Comparison of ENCODE assay signal across 15 cellular contexts in genomic region chr16:15993541-15993940, GRCh38. TPM values are rescaled to one million over a fixed set of nuclear protein-coding genes. Genes with fewer than 3 reads are reported as not detected.
DNase-seq lines count a peak whose midpoint lies in the region; ATAC-seq and TF ChIP-seq lines count a peak whose summit lies in the region.
"Had no signal": no experiment of that assay in that cellular context is flagged by ENCODE, and none has a peak within 500 bp of the region (broad histone marks: within the 10 kb centered on the region; RNA-seq: fewer than 3 reads in every experiment).

No MANE protein-coding gene starts in this region.

- no peaks in the 10 kb centered on the region for H4K20me1 ChIP-seq in fibroblast of lung (ENCODE audit: control insufficient read depth, extremely low read depth, insufficient read depth, low read length)

- CTCF ChIA-PET in RWPE1 (lab: Yijun Ruan, JAX), result interaction anchor here (0.6 kb wide), 2 partner anchors 48 to 237 kb away, joined by 3 to 5 read pairs; no protein-coding TSS in a partner anchor

- H3K27ac Mint-ChIP-seq in activated T-cell treated with anti-CD3 and anti-CD28 coated beads, Interleukin-2, amount 50 U/mL, for 72 hours, result peak overlapping the region; percentile 14

- H3K36me3 Mint-ChIP-seq in activated T-cell treated with anti-CD3 and anti-CD28 coated beads, Interleukin-2, amount 50 U/mL, for 72 hours (ENCODE audit: insufficient read depth in 2 of 2), result peaks cover 4 to 7% of the 10 kb centered on the region in 2 donors

- H3K4me3 Mint-ChIP-seq in activated T-cell treated with anti-CD3 and anti-CD28 coated beads, Interleukin-2, amount 50 U/mL, for 72 hours, result no peak overlapping the region
- H3K4me3 Mint-ChIP-seq: CD8-positive, alpha-beta memory T cell had no signal

- no peaks in the 10 kb centered on the region for H3K27me3 Mint-ChIP-seq in activated T-cell treated with anti-CD3 and anti-CD28 coated beads, Interleukin-2, amount 50 U/mL, for 72 hours (ENCODE audit: low read depth)
- H3K27me3 Mint-ChIP-seq: CD8-positive, alpha-beta memory T cell had no signal

- DNase-seq in activated T-cell treated with anti-CD3 and anti-CD28 coated beads, Interleukin-2, amount 50 U/mL, for 72 hours, result no peak
- no peak for DNase-seq in activated T-cell treated with anti-CD3 and anti-CD28 coated beads, Interleukin-2, amount 50 U/mL, for 48 hours
- no peak for DNase-seq in RWPE1 (ENCODE audit: low spot score)
- peak in 1 of 2 donors; percentile 65 for DNase-seq in fibroblast of lung (ENCODE audit: low read depth in 2 of 2)
- DNase-seq in suprapubic skin (ENCODE audit: low spot score in 2 of 2), result no peak
- DNase-seq in D341Med (ENCODE audit: low spot score), result no peak
- DNase-seq in stimulated activated CD4-positive, alpha-beta T cell treated with anti-CD3 and anti-CD28 coated beads, Interleukin-12 subunit alpha, Interleukin-12 subunit beta, amount 100 ng/mL, for 4 hours, result no peak
- DNase-seq in NCI-H1417 treated with DMSO at 0.1 percent for 48 hours (lab: John Stamatoyannopoulos, UW), result no peak
- DNase-seq: CD8-positive, alpha-beta memory T cell; Karpas-422; NCI-H1105 treated with DMSO at 0.1 percent for 48 hours; NCI-H2171 treated with DMSO at 0.1 percent for 48 hours; small intestine had no signal

- POLR2A ChIA-PET in RWPE1 (lab: Yijun Ruan, JAX; ENCODE audit: low non-redundant PET), result no interaction called here

- H3K36me3 ChIP-seq in fibroblast of lung (ENCODE audit: control insufficient read depth, insufficient read depth, low read length) (peaks cover 10% of the 10 kb centered on the region), suprapubic skin (peaks cover 3% of the 10 kb centered on the region)

- no peaks in the 10 kb centered on the region for H3K9me3 ChIP-seq in fibroblast of lung (ENCODE audit: control insufficient read depth, insufficient read depth, low read depth, low read length)
- H3K9me3 ChIP-seq in suprapubic skin, result no peaks in the 10 kb centered on the region

- peaks cover 70% of the 10 kb centered on the region for H3K79me2 ChIP-seq in fibroblast of lung (ENCODE audit: control insufficient read depth, insufficient read depth, low read length)

- H3K27ac ChIP-seq in RWPE1, result peak overlapping the region; percentile 58
- peak overlapping the region; percentile 63 for H3K27ac ChIP-seq in fibroblast of lung (ENCODE audit: insufficient read depth, low read length)
- peak overlapping the region; percentile 36 for H3K27ac ChIP-seq in suprapubic skin
- H3K27ac ChIP-seq: parathyroid adenoma had no signal

- H3K4me1 Mint-ChIP-seq in activated T-cell treated with anti-CD3 and anti-CD28 coated beads, Interleukin-2, amount 50 U/mL, for 72 hours (ENCODE audit: low read depth), result peaks cover 56% of the 10 kb centered on the region

- no peak overlapping the region for H3K4me2 ChIP-seq in fibroblast of lung (ENCODE audit: extremely low read depth, insufficient read depth, low read length)

- H3K4me1 ChIP-seq in fibroblast of lung (ENCODE audit: control insufficient read depth, extremely low read depth, insufficient read depth, low read length), result peaks cover 45% of the 10 kb centered on the region
- H3K4me1 ChIP-seq in suprapubic skin, result peaks cover 36% of the 10 kb centered on the region
- H3K4me1 ChIP-seq: parathyroid adenoma had no signal

- H3K9ac ChIP-seq in fibroblast of lung (ENCODE audit: insufficient read depth, low read length), result no peak overlapping the region
- H3K9ac ChIP-seq: parathyroid adenoma had no signal

- TF ChIP-seq EP300 in suprapubic skin (IDR thresholded peaks at IDR 0.05), result no peak

- H3K4me3 ChIP-seq in fibroblast of lung (replicated peaks in 1 of 4; ENCODE audit: control extremely low read depth in 1 of 4, insufficient read depth in 1 of 4, low read depth in 3 of 4, low read length in 4 of 4) (no peak overlapping the region), suprapubic skin (no peak overlapping the region)

- 89% methylated on average over 7 of the region's 8 CpGs for WGBS in suprapubic skin

- TF ChIP-seq CTCF in RWPE1 (conservative IDR thresholded peaks at IDR 0.05; ENCODE audit: low read depth), result no peak
- TF ChIP-seq CTCF in fibroblast of lung (conservative IDR thresholded peaks at IDR 0.05 in 1 of 2, IDR thresholded peaks at IDR 0.05 in 1 of 2; ENCODE audit: low read depth in 1 of 2, low read length in 2 of 2), result no peak
- no peak for TF ChIP-seq CTCF in suprapubic skin (IDR thresholded peaks at IDR 0.05)

- no peak for TF ChIP-seq POLR2A in suprapubic skin (IDR thresholded peaks at IDR 0.05)

- H3K9me3 Mint-ChIP-seq in activated T-cell treated with anti-CD3 and anti-CD28 coated beads, Interleukin-2, amount 50 U/mL, for 72 hours, result peaks cover 0 to under 1% of the 10 kb centered on the region in 2 donors
- H3K9me3 Mint-ChIP-seq: CD8-positive, alpha-beta memory T cell had no signal

- H2AFZ ChIP-seq in fibroblast of lung (ENCODE audit: low read length), result no peak overlapping the region
- H2AFZ ChIP-seq: parathyroid adenoma had no signal

- no peaks in the 10 kb centered on the region for H3K27me3 ChIP-seq in fibroblast of lung (ENCODE audit: control insufficient read depth, insufficient read depth, low read length)
- H3K27me3 ChIP-seq in suprapubic skin, result no peaks in the 10 kb centered on the region

- peak in 1 of 2 donors; percentile 24 for ATAC-seq in activated T-cell treated with anti-CD3 and anti-CD28 coated beads, Interleukin-2, amount 50 U/mL, for 72 hours (replicated peaks in 1 of 2)
- ATAC-seq: HCT116 had no signal

RNA-seq across cellular contexts. Expression of gene ABCC1, which starts 44.1 kb away (rescaled TPM):
- total RNA-seq in activated T-cell treated with anti-CD3 and anti-CD28 coated beads, Interleukin-2, amount 50 U/mL, for 72 hours, result 10 to 100 TPM; 82.3 to 90.4 TPM
- 73.2 and 178 TPM in 2 replicates for total RNA-seq in fibroblast of lung
- polyA plus RNA-seq in fibroblast of lung, result 54.1 and 82.1 TPM in 2 replicates
- 103 and 125 TPM in 2 replicates for polyA plus RNA-seq in fibroblast of lung (2012)
- polyA minus RNA-seq in fibroblast of lung (ENCODE audit: low replicate concordance), result 861 and 1,173 TPM in 2 replicates
- total RNA-seq in suprapubic skin, result 10 to 100 TPM; 22.1 to 37.4 (median 27.2) TPM
